16 cellular contexts compared by ENCODE assay signal in the genomic region with DNA sequence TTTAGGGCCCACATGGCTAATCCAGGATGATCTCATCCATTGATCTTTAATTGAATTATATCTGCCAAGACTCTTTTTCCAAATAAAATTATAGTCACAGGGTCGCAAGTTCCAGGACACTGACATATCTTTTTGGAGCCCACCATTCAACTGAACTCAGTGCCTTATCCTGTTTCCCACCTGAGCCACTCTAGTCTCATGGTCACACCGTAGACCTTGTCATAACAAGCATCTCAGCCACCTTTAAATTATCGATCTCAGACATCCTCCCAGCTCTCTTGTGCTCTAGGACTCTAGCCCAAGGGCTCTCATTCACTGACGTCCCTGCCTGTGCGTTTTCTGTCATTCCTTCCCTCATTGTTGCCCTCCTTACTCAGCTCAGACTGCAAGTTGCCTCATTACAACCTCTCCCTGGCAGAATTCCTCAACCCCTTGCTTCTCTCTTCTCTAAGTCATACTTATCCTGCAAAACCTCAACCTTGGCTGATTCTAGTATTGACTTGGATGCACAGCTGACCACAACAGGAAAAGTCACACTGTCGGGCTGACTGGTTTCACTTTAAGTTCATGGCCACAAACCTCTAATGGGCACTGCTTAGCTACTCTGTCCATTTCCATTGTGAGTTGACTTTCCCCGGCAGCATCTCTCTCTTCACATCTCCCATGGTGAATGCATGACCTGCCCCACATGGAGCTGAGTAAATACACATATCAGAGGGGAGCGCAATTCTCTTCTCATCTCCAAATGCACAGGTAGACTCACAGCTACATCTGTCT.
DNase-seq lines count a peak whose midpoint lies in the region; ATAC-seq, FAIRE-seq and TF ChIP-seq lines count a peak whose summit lies in the region.
"Had no signal": no experiment of that assay in that cellular context is flagged by ENCODE, and none has a peak within 500 bp of the region (broad histone marks: within the 10 kb centered on the region; RNA-seq: fewer than 3 reads in every experiment).

No MANE protein-coding gene starts in this region.

- no peak for TF ChIP-seq CTCF in upper lobe of right lung (IDR thresholded peaks at IDR 0.05)

- FAIRE-seq in GM18507 (lab: Jason Lieb, UNC) = peak; percentile 56

- H3K27me3 ChIP-seq in upper lobe of right lung = no peaks in the 10 kb centered on the region
- H3K27me3 ChIP-seq: uterus had no signal

- CTCF ChIA-PET in activated CD4-positive, alpha-beta memory T cell treated with anti-CD3 and anti-CD28 coated beads for 36 hours (lab: Charles Lee) = interaction anchor here (3.7 to 8.9 kb wide), 2 partner anchors 14 to 29 kb away, joined by 50 to 110 read pairs; no protein-coding TSS in a partner anchor
- CTCF ChIA-PET in activated CD4-positive, alpha-beta memory T cell treated with anti-CD3 and anti-CD28 coated beads, Interleukin-2, amount 10 ng/mL, durations not matched to agents 7 days and 5 days (lab: Charles Lee) = interaction anchor here (0.5 to 6.5 kb wide), 4 partner anchors 14 to 136 kb away, joined by 3 to 50 read pairs (median 10); no protein-coding TSS in a partner anchor
- CTCF ChIA-PET in activated CD8-positive, alpha-beta memory T cell treated with anti-CD3 and anti-CD28 coated beads, Interleukin-2, amount 10 ng/mL, durations not matched to agents 7 days and 5 days (lab: Charles Lee) = interaction anchor here (0.9 to 4.5 kb wide), 8 partner anchors 12 to 530 kb away, joined by 3 to 26 read pairs (median 8); no protein-coding TSS in a partner anchor

- H3K4me1 Mint-ChIP-seq in activated CD4-positive, alpha-beta memory T cell treated with anti-CD3 and anti-CD28 coated beads for 36 hours (ENCODE audit: low read depth) = peaks cover 17% of the 10 kb centered on the region
- H3K4me1 Mint-ChIP-seq in activated CD4-positive, alpha-beta memory T cell treated with anti-CD3 and anti-CD28 coated beads, Interleukin-2, amount 10 ng/mL, durations not matched to agents 7 days and 5 days = peaks cover 3% of the 10 kb centered on the region
- H3K4me1 Mint-ChIP-seq in activated CD8-positive, alpha-beta memory T cell treated with anti-CD3 and anti-CD28 coated beads, Interleukin-2, amount 10 ng/mL, durations not matched to agents 7 days and 5 days = peaks cover 11% of the 10 kb centered on the region
- H3K4me1 Mint-ChIP-seq: WTC11 had no signal

- no peak overlapping the region for H3K27ac Mint-ChIP-seq in activated CD4-positive, alpha-beta memory T cell treated with anti-CD3 and anti-CD28 coated beads for 36 hours
- H3K27ac Mint-ChIP-seq in activated CD4-positive, alpha-beta memory T cell treated with anti-CD3 and anti-CD28 coated beads, Interleukin-2, amount 10 ng/mL, durations not matched to agents 7 days and 5 days = no peak overlapping the region
- no peak overlapping the region for H3K27ac Mint-ChIP-seq in activated CD8-positive, alpha-beta memory T cell treated with anti-CD3 and anti-CD28 coated beads, Interleukin-2, amount 10 ng/mL, durations not matched to agents 7 days and 5 days
- H3K27ac Mint-ChIP-seq: activated naive CD8-positive, alpha-beta T cell; naive thymus-derived CD8-positive, alpha-beta T cell; WTC11 had no signal

- H3K9me3 ChIP-seq in upper lobe of right lung = no peaks in the 10 kb centered on the region
- H3K9me3 ChIP-seq: SK-N-SH, uterus had no signal

- peak; percentile 9 for ATAC-seq in activated CD8-positive, alpha-beta memory T cell treated with anti-CD3 and anti-CD28 coated beads, Interleukin-2, amount 10 ng/mL, durations not matched to agents 7 days and 5 days
- ATAC-seq in upper lobe of right lung = no peak
- ATAC-seq: naive thymus-derived CD8-positive, alpha-beta T cell; WTC11 had no signal

- intact Hi-C loops in activated CD4-positive, alpha-beta memory T cell treated with anti-CD3 and anti-CD28 coated beads for 36 hours (cut with micrococcal nuclease) = loop anchor here (10.0 kb wide), 2 partner anchors 578 to 608 kb away; partner anchors contain the start of gene FBXW7
- intact Hi-C loops in upper lobe of right lung (cut with DNase I) = no loop called here

- H3K36me3 Mint-ChIP-seq in activated CD4-positive, alpha-beta memory T cell treated with anti-CD3 and anti-CD28 coated beads for 36 hours = no peaks in the 10 kb centered on the region
- no peaks in the 10 kb centered on the region for H3K36me3 Mint-ChIP-seq in activated CD4-positive, alpha-beta memory T cell treated with anti-CD3 and anti-CD28 coated beads, Interleukin-2, amount 10 ng/mL, durations not matched to agents 7 days and 5 days (ENCODE audit: low read depth)
- no peaks in the 10 kb centered on the region for H3K36me3 Mint-ChIP-seq in activated CD8-positive, alpha-beta memory T cell treated with anti-CD3 and anti-CD28 coated beads, Interleukin-2, amount 10 ng/mL, durations not matched to agents 7 days and 5 days
- H3K36me3 Mint-ChIP-seq: activated naive CD8-positive, alpha-beta T cell; naive thymus-derived CD8-positive, alpha-beta T cell; WTC11 had no signal

- no peak overlapping the region for H3K4me3 ChIP-seq in upper lobe of right lung
- H3K4me3 ChIP-seq: uterus had no signal

- no peaks in the 10 kb centered on the region for H3K27me3 Mint-ChIP-seq in activated CD4-positive, alpha-beta memory T cell treated with anti-CD3 and anti-CD28 coated beads for 36 hours
- H3K27me3 Mint-ChIP-seq in activated CD4-positive, alpha-beta memory T cell treated with anti-CD3 and anti-CD28 coated beads, Interleukin-2, amount 10 ng/mL, durations not matched to agents 7 days and 5 days = peaks cover 46% of the 10 kb centered on the region
- peaks cover 40% of the 10 kb centered on the region for H3K27me3 Mint-ChIP-seq in activated CD8-positive, alpha-beta memory T cell treated with anti-CD3 and anti-CD28 coated beads, Interleukin-2, amount 10 ng/mL, durations not matched to agents 7 days and 5 days
- H3K27me3 Mint-ChIP-seq: activated naive CD8-positive, alpha-beta T cell; naive thymus-derived CD8-positive, alpha-beta T cell had no signal

- no peaks in the 10 kb centered on the region for H3K9me3 Mint-ChIP-seq in activated CD4-positive, alpha-beta memory T cell treated with anti-CD3 and anti-CD28 coated beads for 36 hours
- H3K9me3 Mint-ChIP-seq in activated CD4-positive, alpha-beta memory T cell treated with anti-CD3 and anti-CD28 coated beads, Interleukin-2, amount 10 ng/mL, durations not matched to agents 7 days and 5 days = no peaks in the 10 kb centered on the region
- H3K9me3 Mint-ChIP-seq in activated CD8-positive, alpha-beta memory T cell treated with anti-CD3 and anti-CD28 coated beads, Interleukin-2, amount 10 ng/mL, durations not matched to agents 7 days and 5 days (ENCODE audit: low read depth) = no peaks in the 10 kb centered on the region
- H3K9me3 Mint-ChIP-seq: naive thymus-derived CD8-positive, alpha-beta T cell; WTC11 had no signal

- peak; percentile 54 for DNase-seq in activated CD4-positive, alpha-beta memory T cell treated with anti-CD3 and anti-CD28 coated beads for 36 hours
- no peak for DNase-seq in activated CD4-positive, alpha-beta memory T cell treated with anti-CD3 and anti-CD28 coated beads, Interleukin-2, amount 10 ng/mL, durations not matched to agents 7 days and 5 days
- no peak for DNase-seq in GM18507 (ENCODE audit: extremely low spot score, insufficient read length, low read depth)
- peak; percentile 51 for DNase-seq in activated CD8-positive, alpha-beta memory T cell treated with anti-CD3 and anti-CD28 coated beads, Interleukin-2, amount 10 ng/mL, durations not matched to agents 7 days and 5 days
- peak; percentile 28 for DNase-seq in myocyte (ENCODE audit: low read depth)
- DNase-seq in activated CD4-positive, CD25-positive, alpha-beta regulatory T cell (lab: John Stamatoyannopoulos, UW) = no peak
- no peak for DNase-seq in upper lobe of right lung
- DNase-seq in dedifferentiated amniotic fluid mesenchymal stem cell (ENCODE audit: extremely low spot score) = no peak
- DNase-seq: DMS153, glutamatergic neuron, NCI-H1436, SK-N-SH, uterus had no signal

- no peak overlapping the region for H3K27ac ChIP-seq in upper lobe of right lung
- H3K27ac ChIP-seq: uterus had no signal

- no peaks in the 10 kb centered on the region for H3K36me3 ChIP-seq in upper lobe of right lung
- H3K36me3 ChIP-seq: uterus had no signal

- POLR2A ChIA-PET in activated CD4-positive, alpha-beta memory T cell treated with anti-CD3 and anti-CD28 coated beads for 36 hours (lab: Charles Lee) = interaction anchor here (1.1 to 2.1 kb wide), 2 partner anchors 14 to 31 kb away, joined by 3 to 10 read pairs; no protein-coding TSS in a partner anchor
- POLR2A ChIA-PET in activated CD4-positive, alpha-beta memory T cell treated with anti-CD3 and anti-CD28 coated beads, Interleukin-2, amount 10 ng/mL, durations not matched to agents 7 days and 5 days (lab: Charles Lee) = interaction anchor here (1.3 to 1.4 kb wide), 2 partner anchors 14 to 16 kb away, joined by 3 to 5 read pairs; no protein-coding TSS in a partner anchor

- no peak overlapping the region for H3K4me3 Mint-ChIP-seq in activated CD4-positive, alpha-beta memory T cell treated with anti-CD3 and anti-CD28 coated beads for 36 hours
- no peak overlapping the region for H3K4me3 Mint-ChIP-seq in activated CD4-positive, alpha-beta memory T cell treated with anti-CD3 and anti-CD28 coated beads, Interleukin-2, amount 10 ng/mL, durations not matched to agents 7 days and 5 days
- H3K4me3 Mint-ChIP-seq in activated CD8-positive, alpha-beta memory T cell treated with anti-CD3 and anti-CD28 coated beads, Interleukin-2, amount 10 ng/mL, durations not matched to agents 7 days and 5 days = no peak overlapping the region
- H3K4me3 Mint-ChIP-seq: activated naive CD8-positive, alpha-beta T cell; naive thymus-derived CD8-positive, alpha-beta T cell; WTC11 had no signal

- H3K4me1 ChIP-seq in upper lobe of right lung = no peaks in the 10 kb centered on the region
- H3K4me1 ChIP-seq: uterus had no signal

Comparison
In these comparisons a context has a peak if more than half of its experiments do, and no peak if none do; other contexts are left out.
1. DNase-seq: peak in activated CD4-positive, alpha-beta memory T cell treated with anti-CD3 and anti-CD28 coated beads for 36 hours (single experiment), activated CD8-positive, alpha-beta memory T cell treated with anti-CD3 and anti-CD28 coated beads, Interleukin-2, amount 10 ng/mL, durations not matched to agents 7 days and 5 days (single experiment) and myocyte (single experiment); none in activated CD4-positive, alpha-beta memory T cell treated with anti-CD3 and anti-CD28 coated beads, Interleukin-2, amount 10 ng/mL, durations not matched to agents 7 days and 5 days (single experiment), GM18507 (single experiment), activated CD4-positive, CD25-positive, alpha-beta regulatory T cell (0 of 4), upper lobe of right lung (single experiment) and dedifferentiated amniotic fluid mesenchymal stem cell (single experiment).